Comparison of ENCODE assay signal across 12 cellular contexts in the genomic region with DNA sequence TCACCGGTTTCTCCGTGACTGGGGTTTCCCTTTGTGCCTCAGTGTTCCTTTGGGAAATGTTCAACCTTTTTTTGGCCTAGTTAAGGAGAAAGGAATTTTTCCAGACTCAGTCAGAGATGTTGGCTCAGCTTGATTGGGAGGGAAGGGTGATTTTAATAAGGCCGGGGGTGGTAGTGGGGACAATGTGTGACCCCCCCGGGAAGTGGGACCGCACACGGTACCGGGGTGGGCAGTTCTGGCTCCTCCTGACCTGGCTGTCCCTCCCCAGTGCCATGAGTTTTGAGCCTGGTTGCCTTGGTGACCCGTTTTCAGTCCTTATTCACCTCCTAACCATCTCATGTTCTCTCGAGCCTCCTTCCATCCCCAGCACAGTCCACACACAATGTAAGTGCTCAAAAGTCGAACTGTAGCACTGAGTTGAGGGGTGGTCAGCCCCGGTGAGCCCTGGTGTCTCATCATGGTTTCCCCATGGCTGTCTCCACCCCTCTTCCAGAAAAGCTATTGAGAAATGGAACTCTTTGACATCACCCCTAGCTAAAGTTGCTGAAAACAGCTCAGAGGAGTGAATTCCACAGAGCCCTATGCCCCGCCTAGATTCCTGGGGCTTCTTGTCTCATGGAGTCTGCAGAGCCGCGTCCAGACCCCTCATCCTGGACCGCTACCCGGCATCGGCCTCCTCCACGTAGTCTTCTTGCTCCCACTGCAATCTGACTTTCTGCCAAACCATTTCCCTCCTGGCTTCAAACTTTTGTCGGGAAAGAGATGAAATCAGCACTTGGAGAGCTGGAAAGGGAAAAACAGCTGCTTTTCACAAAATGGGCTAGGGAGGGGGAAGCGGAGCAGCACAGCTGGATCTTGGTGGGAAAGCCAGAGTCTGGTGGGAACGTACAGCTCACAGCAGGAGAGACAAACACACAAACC.
A peak's percentile ranks its signal among the peaks of the same experiment; 100 is the strongest.
DNase-seq lines count a peak whose midpoint lies in the region; ATAC-seq and TF ChIP-seq lines count a peak whose summit lies in the region.
"Had no signal": no experiment of that assay in that cellular context is flagged by ENCODE, and none has a peak within 500 bp of the region (broad histone marks: within the 10 kb centered on the region; RNA-seq: fewer than 3 reads in every experiment).

No MANE protein-coding gene starts in this region.

- H3K27me3 ChIP-seq in BJ (ENCODE audit: control insufficient read depth, insufficient read depth, low read length), result no peaks in the 10 kb centered on the region

- POLR2A ChIA-PET in BJ (lab: Charles Lee), result interaction anchor here (0.7 to 1.2 kb wide), 4 partner anchors 11 to 154 kb away, joined by 3 to 7 read pairs (median 4); a partner anchor contains a TSS

- peak; percentile 91 for ATAC-seq in sciatic nerve
- ATAC-seq: activated CD8-positive, alpha-beta T cell treated with anti-CD3 and anti-CD28 coated beads for 36 hours had no signal

- TF ChIP-seq CTCF in BJ (IDR thresholded peaks at IDR 0.05; ENCODE audit: insufficient read depth, low read depth, low read length), result no peak

- CTCF ChIA-PET in BJ (lab: Yijun Ruan, JAX), result interaction anchor here (0.6 to 2.0 kb wide), 3 partner anchors 12 to 179 kb away, joined by 3 to 4 read pairs (median 4); no protein-coding TSS in a partner anchor

- H3K36me3 ChIP-seq in BJ (ENCODE audit: control insufficient read depth, insufficient read depth, low read length), result no peaks in the 10 kb centered on the region

- H3K4me3 ChIP-seq in BJ (ENCODE audit: low read depth, low read length), result no peak overlapping the region; the same call in 1 of the 2 replicates

- intact Hi-C loops in sciatic nerve (cut with DNase I), result no loop called here

- DNase-seq in BJ (ENCODE audit: low read depth), result peak; percentile 78
- peak; percentile 86 for DNase-seq in astrocyte of the hippocampus (ENCODE audit: low read depth, low spot score)
- peak; percentile 67 for DNase-seq in hepatic stellate cell (ENCODE audit: low spot score)
- DNase-seq in sciatic nerve (ENCODE audit: low spot score), result peak; percentile 82
- no peak for DNase-seq in activated naive CD4-positive, alpha-beta T cell (lab: John Stamatoyannopoulos, UW)
- no peak for DNase-seq in DMS 273 treated with DMSO at 0.1 percent for 48 hours (lab: John Stamatoyannopoulos, UW)
- DNase-seq in CD1c-positive myeloid dendritic cell (ENCODE audit: extremely low spot score), result no peak
- no peak for DNase-seq in activated CD4-positive, alpha-beta T cell treated with anti-CD3 and anti-CD28 coated beads for 48 hours
- DNase-seq: activated CD8-positive, alpha-beta T cell treated with anti-CD3 and anti-CD28 coated beads for 36 hours; KG1; naive B cell; OCI-M1 had no signal

Comparison
In these comparisons a context has a peak if more than half of its experiments do, and no peak if none do; other contexts are left out.
1. DNase-seq: peak in BJ (single experiment), astrocyte of the hippocampus (single experiment), hepatic stellate cell (single experiment) and sciatic nerve (single experiment); none in activated naive CD4-positive, alpha-beta T cell (0 of 4), DMS 273 treated with DMSO at 0.1 percent for 48 hours (single experiment), CD1c-positive myeloid dendritic cell (single experiment) and activated CD4-positive, alpha-beta T cell treated with anti-CD3 and anti-CD28 coated beads for 48 hours (single experiment).